ENCODE assay signal across 8 cellular contexts in the genomic region with DNA sequence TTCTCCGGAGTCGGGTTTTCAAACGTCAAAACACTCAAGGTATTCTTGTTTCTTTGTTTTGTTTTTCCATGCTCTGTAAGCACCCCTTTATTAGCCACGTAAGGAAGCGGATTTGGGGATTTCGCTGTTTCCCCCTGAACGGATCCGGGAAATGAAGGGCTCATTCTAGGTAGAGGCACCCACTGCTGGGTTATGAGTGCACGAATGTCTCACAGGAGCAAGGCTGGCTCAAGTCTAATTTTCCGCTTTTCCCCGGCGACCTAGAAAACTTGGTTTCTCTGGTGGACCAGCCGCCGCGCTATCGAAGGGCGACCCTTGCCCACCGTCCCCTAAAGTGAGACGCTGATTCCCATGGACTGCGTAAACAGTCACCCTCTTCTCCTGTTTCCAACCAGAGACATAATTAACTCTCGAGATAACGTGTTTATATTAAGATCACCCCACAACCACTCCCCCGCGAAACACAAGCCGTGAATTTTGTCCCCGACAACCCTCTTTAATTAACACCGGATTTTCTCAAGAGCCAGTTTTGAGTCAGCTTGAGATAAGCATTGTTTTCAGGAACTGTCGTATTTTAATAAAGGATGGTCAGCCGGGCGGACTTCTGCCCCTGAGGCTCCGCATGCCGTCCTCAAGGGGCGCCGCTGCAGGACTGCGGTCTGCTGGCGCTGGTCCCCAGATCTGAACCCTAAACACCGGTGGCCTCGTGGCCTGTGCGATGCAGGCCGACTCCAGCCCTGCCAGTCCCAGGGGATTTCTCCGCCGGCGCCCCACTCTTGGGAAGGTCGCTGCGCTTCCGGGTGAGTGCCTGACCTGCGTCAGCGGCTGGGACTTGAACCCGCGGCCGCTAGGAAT. TPM values are rescaled to one million over a fixed set of nuclear protein-coding genes. Genes with fewer than 3 reads are reported as not detected.
DNase-seq lines count a peak whose midpoint lies in the region; ATAC-seq, FAIRE-seq and TF ChIP-seq lines count a peak whose summit lies in the region.

No MANE protein-coding gene starts in this region.

- no peak for TF ChIP-seq POLR2A in K562 (conservative IDR thresholded peaks at IDR 0.05)

- H3K27ac ChIP-seq in K562 (ENCODE audit: extremely low read depth, low read depth, low read length), result no peak overlapping the region
- peak overlapping the region in 20 of 21 experiments; percentile 10 to 84 (median 58) for H3K27ac ChIP-seq in skin epidermis

- H2AFZ ChIP-seq in K562 (ENCODE audit: low read depth, low read length), result peak overlapping the region; percentile 42

- H3K4me2 ChIP-seq in K562 (ENCODE audit: insufficient read depth, low read length), result peak overlapping the region; percentile 53

- 0 out of 5 replicates have a peak, but pooled peaks cover 0 to 14% of the 10 kb centered on the region in 2 experiments for H3K27me3 ChIP-seq in K562 (ENCODE audit: control insufficient read depth in 2 of 2, insufficient read depth in 2 of 2, low read length in 2 of 2)

- peak overlapping the region in 1 of 2 experiments; percentile 45; a peak in 2 of 4 replicates for H3K9ac ChIP-seq in K562 (ENCODE audit: insufficient read depth in 1 of 2, low read depth in 2 of 2, low read length in 2 of 2)

- H3K9me1 ChIP-seq in K562 (ENCODE audit: control insufficient read depth, insufficient read depth, low read length), result no peaks in the 10 kb centered on the region

- in situ Hi-C loops in K562 (cut with MboI), result no loop called here

- ATAC-seq in K562 (peak; percentile 71), HG03460 (IDR thresholded peaks at IDR 0.05; ENCODE audit: unreplicated experiment) (no peak)

- no TSS peak for BruUV-seq in K562 (replicated peaks; lab: Mats Ljungman, UMichigan)

- no peaks in the 10 kb centered on the region for H3K36me3 ChIP-seq in K562 (ENCODE audit: control insufficient read depth, insufficient read depth, low read length)

- peak in 1 of 3 experiments; percentile 24; a peak in 1 of 6 replicates for TF ChIP-seq CTCF in K562 (IDR thresholded peaks at IDR 0.05 in 2 of 3, conservative IDR thresholded peaks at IDR 0.05 in 1 of 3; ENCODE audit: insufficient read depth in 2 of 3, low read depth in 1 of 3, low read length in 3 of 3)

- H3K9me3 ChIP-seq in K562 (replicated peaks; ENCODE audit: control insufficient read depth, insufficient read depth, low read depth, low read length), result no peaks in the 10 kb centered on the region

- TF ChIP-seq EP300 in K562 (IDR thresholded peaks at IDR 0.05; ENCODE audit: low read length), result no peak

- H3K4me3 ChIP-seq in K562 (peak overlapping the region; percentile 20; the same call in 1 of the 2 replicates), skin epidermis (peak overlapping the region; percentile 13 to 37 (median 25))

- 18% methylated on average over 35 of the region's 51 CpGs for WGBS in K562 (ENCODE audit: insufficient coverage, low coverage, missing lambda C conversion rate)

- CTCF ChIA-PET in HEK293T (lab: Yijun Ruan, JAX) (no interaction called here), K562 (lab: Yijun Ruan, JAX; ENCODE audit: low intra/inter-chr PET ratio) (interaction anchor here (0.5 kb wide), 1 partner anchor 478 kb away, joined by 3 read pairs; no protein-coding TSS in a partner anchor)

- intact Hi-C loops in K562 (cut with micrococcal nuclease), result no loop called here

- FAIRE-seq in K562 (lab: Jason Lieb, UNC), result no peak

- H4K20me1 ChIP-seq in K562 (replicated peaks; ENCODE audit: control insufficient read depth, insufficient read depth, low read length), result no peaks in the 10 kb centered on the region

- H3K4me1 ChIP-seq in K562 (replicated peaks in 1 of 2; ENCODE audit: control insufficient read depth in 2 of 2, insufficient read depth in 2 of 2, low read length in 2 of 2), result peaks cover 0 to 10% of the 10 kb centered on the region in 2 experiments; a peak in 2 of 5 replicates

- DNase-seq in HEK293T (ENCODE audit: extremely low spot score), result peak; percentile 38
- peak in 2 of 4 experiments; percentile 6 to 24 for DNase-seq in K562 (ENCODE audit: extremely low read depth in 1 of 4, low spot score in 3 of 4)
- DNase-seq in iPS-NIHi7 (ENCODE audit: extremely low spot score), result peak; percentile 50
- no peak for DNase-seq in NCI-H2029 treated with DMSO at 0.1 percent for 48 hours (lab: John Stamatoyannopoulos, UW)
- no peak for DNase-seq in stimulated activated CD8-positive, alpha-beta memory T cell treated with anti-CD3 and anti-CD28 coated beads, Interleukin-4, amount 100 ng/mL, for 48 hours
- no peak for DNase-seq in SIG-M5 treated with dmso at 0.1 percent for 504 hours (lab: John Stamatoyannopoulos, UW; ENCODE audit: unreplicated experiment)

- H3K79me2 ChIP-seq in K562 (ENCODE audit: control insufficient read depth, insufficient read depth, low read length), result no peaks in the 10 kb centered on the region

- POLR2A ChIA-PET in HEK293T (lab: Yijun Ruan, JAX), result interaction anchor here (0.6 to 1.7 kb wide), 3 partner anchors 105 to 167 kb away, joined by 3 to 7 read pairs (median 3); partner anchors contain the start of genes CMAS and KCNJ8
- POLR2A ChIA-PET in K562 (lab: Yijun Ruan, JAX), result interaction anchor here (0.8 to 1.3 kb wide), 2 partner anchors 13 to 14 kb away, joined by 3 read pairs; no protein-coding TSS in a partner anchor

- TF ChIP-seq RAD21 in K562 (CRISPR knock-in tag; conservative IDR thresholded peaks at IDR 0.05 in 1 of 2, IDR thresholded peaks at IDR 0.05 in 1 of 2), result no peak

TF ChIP-seq in HEK293T, 16 proteins besides CTCF, POLR2A, EP300 and RAD21:
- TF ChIP-seq FOXM1 (IDR thresholded peaks at IDR 0.05; ENCODE audit: borderline replicate concordance), result no peak
- no peak for TF ChIP-seq BHLHE40 (IDR thresholded peaks at IDR 0.05; ENCODE audit: borderline replicate concordance)
- TF ChIP-seq HDGF (IDR thresholded peaks at IDR 0.05; ENCODE audit: borderline replicate concordance), result no peak
- no peak for TF ChIP-seq SP1 (IDR thresholded peaks at IDR 0.05)
- TF ChIP-seq NFRKB (IDR thresholded peaks at IDR 0.05), result no peak
- TF ChIP-seq L3MBTL2 (conservative IDR thresholded peaks at IDR 0.05), result peak; percentile 56

TF ChIP-seq in K562, 482 proteins besides CTCF, POLR2A, EP300 and RAD21:
- TF ChIP-seq POLR2G (IDR thresholded peaks at IDR 0.05; ENCODE audit: low read depth, low read length) (0 out of 2 replicates have a peak, but pooled peaks have one; percentile 28), ARID2 (IDR thresholded peaks at IDR 0.05) (no peak), PHB (CRISPR knock-in tag; IDR thresholded peaks at IDR 0.05) (no peak), ZFP36 (IDR thresholded peaks at IDR 0.05; ENCODE audit: low read depth, low read length, partially characterized antibody) (no peak), BHLHE40 (IDR thresholded peaks at IDR 0.05; ENCODE audit: low read length) (no peak), TEAD4 (IDR thresholded peaks at IDR 0.05; ENCODE audit: low read length) (0 out of 2 replicates have a peak, but pooled peaks have one; percentile 11), TEAD4 (CRISPR knock-in tag; IDR thresholded peaks at IDR 0.05; ENCODE audit: borderline replicate concordance) (no peak), NR2C2 (CRISPR knock-in tag; IDR thresholded peaks at IDR 0.05) (no peak), NR2C2 (tag; IDR thresholded peaks at IDR 0.05) (no peak), CXXC5 (CRISPR knock-in tag; IDR thresholded peaks at IDR 0.05) (no peak)
- TF ChIP-seq, protein P1, sequence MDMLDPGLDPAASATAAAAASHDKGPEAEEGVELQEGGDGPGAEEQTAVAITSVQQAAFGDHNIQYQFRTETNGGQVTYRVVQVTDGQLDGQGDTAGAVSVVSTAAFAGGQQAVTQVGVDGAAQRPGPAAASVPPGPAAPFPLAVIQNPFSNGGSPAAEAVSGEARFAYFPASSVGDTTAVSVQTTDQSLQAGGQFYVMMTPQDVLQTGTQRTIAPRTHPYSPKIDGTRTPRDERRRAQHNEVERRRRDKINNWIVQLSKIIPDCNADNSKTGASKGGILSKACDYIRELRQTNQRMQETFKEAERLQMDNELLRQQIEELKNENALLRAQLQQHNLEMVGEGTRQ (CRISPR knock-in tag; IDR thresholded peaks at IDR 0.05), result no peak

RNA-seq across cellular contexts. Expression of gene ABCC9, which starts 0.5 kb away (rescaled TPM):
- 2.3 and 3.5 TPM in 2 replicates for total RNA-seq in K562 (2011; cell fraction: chromatin; rRNA removed; ENCODE audit: low replicate concordance)
- total RNA-seq in K562 (2011; cell fraction: nucleolus; rRNA removed), result 1.1 and 1.3 TPM in 2 replicates
- total RNA-seq in K562 (2011; cell fraction: nucleoplasm; rRNA removed), result 1.9 and 2.9 TPM in 2 replicates
- total RNA-seq in K562 (2014; rRNA removed), result 0.05 and 0.16 TPM in 2 replicates
- total RNA-seq in K562 (2014; rRNA removed; fragmentation: Illumina TruSeq; extraction: Trizol), result 0.32 and 0.40 TPM in 2 replicates
- total RNA-seq in K562 (2015; rRNA removed; fragmentation: Illumina TruSeq; extraction: Trizol), result 0.15 and 0.18 TPM in 2 replicates
- total RNA-seq in K562 (2021), result 0.11 and 0.40 TPM in 2 replicates
- 0.07 and 0.22 TPM in 2 replicates for polyA plus RNA-seq in K562 (2011; rRNA removed)
- polyA plus RNA-seq in K562 (2011; cell fraction: cytosol; rRNA removed), result 0.06 and 0.07 TPM in 2 replicates
- 0.22 and 0.23 TPM in 2 replicates for polyA plus RNA-seq in K562 (2011; cell fraction: nucleus; rRNA removed)
- 0.25 and 0.28 TPM in 2 replicates for polyA plus RNA-seq in K562 (2012)
- polyA plus RNA-seq in K562 (2014; fragmentation: Illumina TruSeq; extraction: Trizol), result 0.10 and 0.25 TPM in 2 replicates
- polyA plus RNA-seq in K562 (2014; fragmentation: Nextera tagmentation; extraction: Ambion mirVana), result under 1 TPM; 0.10 to 0.13 TPM
- polyA plus RNA-seq in K562 (2014; rRNA removed), result 0.24 and 0.49 TPM in 2 replicates
- polyA minus RNA-seq in K562 (2011; rRNA and poly(A)+ RNA removed), result 0.78 and 0.91 TPM in 2 replicates
- 0.19 TPM in 1 of 2 replicates, not detected in the other for polyA minus RNA-seq in K562 (2011; cell fraction: cytosol; rRNA and poly(A)+ RNA removed)
- polyA minus RNA-seq in K562 (2011; cell fraction: nucleus; rRNA and poly(A)+ RNA removed), result 0.13 and 0.33 TPM in 2 replicates

Comparison
In these comparisons a context has a peak if more than half of its experiments do, and no peak if none do; other contexts are left out.
1. DNase-seq: peak in HEK293T (single experiment) and iPS-NIHi7 (single experiment); none in NCI-H2029 treated with DMSO at 0.1 percent for 48 hours (single experiment), stimulated activated CD8-positive, alpha-beta memory T cell treated with anti-CD3 and anti-CD28 coated beads, Interleukin-4, amount 100 ng/mL, for 48 hours (single experiment) and SIG-M5 treated with dmso at 0.1 percent for 504 hours (single experiment).